In genomic region chr4:183960021-183960420, GRCh38 we compare ENCODE assay signal across 10 cellular contexts. TPM values are rescaled to one million over a fixed set of nuclear protein-coding genes. Genes with fewer than 3 reads are reported as not detected.
DNase-seq lines count a peak whose midpoint lies in the region; ATAC-seq, FAIRE-seq and TF ChIP-seq lines count a peak whose summit lies in the region.
"Had no signal": no experiment of that assay in that cellular context is flagged by ENCODE, and none has a peak within 500 bp of the region (broad histone marks: within the 10 kb centered on the region; RNA-seq: fewer than 3 reads in every experiment).

No MANE protein-coding gene starts in this region.

- H3K9me3 ChIP-seq in A673 (ENCODE audit: low read depth, low read length, poor library complexity, severe bottlenecking) (no peaks in the 10 kb centered on the region), K562 (replicated peaks; ENCODE audit: control insufficient read depth, insufficient read depth, low read depth, low read length) (no peaks in the 10 kb centered on the region), uterus (no peaks in the 10 kb centered on the region)
- H3K9me3 ChIP-seq: BLaER1 treated with 17β-estradiol and CSF1 and Interleukin-3, amounts not matched to agents 10 nM and 100 nM had no signal

- H3K27me3 ChIP-seq in A673 (replicated peaks; ENCODE audit: insufficient read depth, low read depth, low read length, poor library complexity) (no peaks in the 10 kb centered on the region), K562 (ENCODE audit: control insufficient read depth in 2 of 2, insufficient read depth in 2 of 2, low read length in 2 of 2) (peaks cover 2 to 7% of the 10 kb centered on the region in 2 experiments; a peak in 3 of 5 replicates), uterus (no peaks in the 10 kb centered on the region)
- H3K27me3 ChIP-seq: BLaER1 treated with 17β-estradiol and CSF1 and Interleukin-3, amounts not matched to agents 10 nM and 100 nM had no signal

- H3K27ac ChIP-seq in A673 (ENCODE audit: low read depth, low read length, poor library complexity, severe bottlenecking) (no peak overlapping the region), K562 (ENCODE audit: extremely low read depth, low read depth, low read length) (no peak overlapping the region), uterus (peak overlapping the region in 1 of 2 donors; percentile 26)
- H3K27ac ChIP-seq: BLaER1 treated with 17β-estradiol and CSF1 and Interleukin-3, amounts not matched to agents 10 nM and 100 nM; parathyroid adenoma had no signal

- no peaks in the 10 kb centered on the region for H3K79me2 ChIP-seq in K562 (ENCODE audit: control insufficient read depth, insufficient read depth, low read length)

- ATAC-seq in K562, result peak; percentile 63; the same call in 2 of the 3 replicates
- ATAC-seq in HG03460 (IDR thresholded peaks at IDR 0.05; ENCODE audit: unreplicated experiment), result no peak

- intact Hi-C loops in A673 (cut with micrococcal nuclease; ENCODE audit: unreplicated experiment) (no loop called here), K562 (cut with micrococcal nuclease) (no loop called here), uterus (cut with DNase I; ENCODE audit: low total_unique reads) (no loop called here)

- 1% methylated on average over 8 of the region's 8 CpGs for WGBS in K562 (ENCODE audit: insufficient coverage, low coverage, missing lambda C conversion rate)

- TF ChIP-seq POLR2A in NB4 (IDR thresholded peaks at IDR 0.05; ENCODE audit: extremely low read depth, insufficient read length) (no peak), K562 (conservative IDR thresholded peaks at IDR 0.05) (no peak), uterus (IDR thresholded peaks at IDR 0.05) (no peak)

- no peak overlapping the region for H2AFZ ChIP-seq in K562 (ENCODE audit: low read depth, low read length)
- H2AFZ ChIP-seq: parathyroid adenoma had no signal

- DNase-seq in A673 (ENCODE audit: low spot score), result peak; percentile 84
- peak; percentile 6 for DNase-seq in NB4 (ENCODE audit: low read depth)
- peak; percentile 6 to 18 (median 15) for DNase-seq in K562 (ENCODE audit: extremely low read depth in 1 of 4, low spot score in 3 of 4)
- peak; percentile 40 for DNase-seq in iris pigment epithelial cell (ENCODE audit: low read depth)
- DNase-seq in uterus, result peak; percentile 37 to 48
- DNase-seq in stimulated activated naive CD4-positive, alpha-beta T cell (lab: John Stamatoyannopoulos, UW), result no peak
- no peak for DNase-seq in ACHN

- TF ChIP-seq EP300 in K562 (IDR thresholded peaks at IDR 0.05; ENCODE audit: low read length), result no peak

- no peak overlapping the region for H3K9ac ChIP-seq in K562 (ENCODE audit: insufficient read depth in 1 of 2, low read depth in 2 of 2, low read length in 2 of 2)
- H3K9ac ChIP-seq: BLaER1 treated with 17β-estradiol and CSF1 and Interleukin-3, amounts not matched to agents 10 nM and 100 nM; parathyroid adenoma had no signal

- BruUV-seq in A673 (replicated peaks; lab: Mats Ljungman, UMichigan) (no TSS peak), K562 (replicated peaks; lab: Mats Ljungman, UMichigan) (no TSS peak)

- in situ Hi-C loops in K562 (cut with MboI), result no loop called here
- in situ Hi-C loops in ACHN (cut with HindIII; ENCODE audit: low pct_ligation_motif_present, low pct_unique_long_range_greater_than_20kb, low sequenced_read_pairs), result no loop called here

- no peak overlapping the region for H3K4me2 ChIP-seq in K562 (ENCODE audit: insufficient read depth, low read length)
- H3K4me2 ChIP-seq: BLaER1 treated with 17β-estradiol and CSF1 and Interleukin-3, amounts not matched to agents 10 nM and 100 nM had no signal

- H3K4me3 ChIP-seq in A673 (ENCODE audit: low read depth, low read length, poor library complexity, severe bottlenecking) (peak overlapping the region; percentile 1), NB4 (ENCODE audit: low read depth, low read length) (no peak overlapping the region), K562 (no peak overlapping the region), uterus (peak overlapping the region; percentile 18 to 24)
- H3K4me3 ChIP-seq: BLaER1 treated with 17β-estradiol and CSF1 and Interleukin-3, amounts not matched to agents 10 nM and 100 nM had no signal

- no peaks in the 10 kb centered on the region for H4K20me1 ChIP-seq in K562 (replicated peaks; ENCODE audit: control insufficient read depth, insufficient read depth, low read length)
- H4K20me1 ChIP-seq: BLaER1 treated with 17β-estradiol and CSF1 and Interleukin-3, amounts not matched to agents 10 nM and 100 nM had no signal

- no peak for FAIRE-seq in K562 (lab: Jason Lieb, UNC)

- H3K9me1 ChIP-seq in K562 (ENCODE audit: control insufficient read depth, insufficient read depth, low read length), result no peaks in the 10 kb centered on the region

- TF ChIP-seq CTCF in A673 (conservative IDR thresholded peaks at IDR 0.05; ENCODE audit: low read depth, low read length) (no peak), NB4 (IDR thresholded peaks at IDR 0.05; ENCODE audit: low read depth, low read length) (no peak), K562 (IDR thresholded peaks at IDR 0.05 in 2 of 3, conservative IDR thresholded peaks at IDR 0.05 in 1 of 3; ENCODE audit: insufficient read depth in 2 of 3, low read depth in 1 of 3, low read length in 3 of 3) (no peak), uterus (IDR thresholded peaks at IDR 0.05) (no peak)

- H3K4me1 ChIP-seq in A673 (ENCODE audit: insufficient read depth, low read length, poor library complexity, severe bottlenecking) (peaks cover 6% of the 10 kb centered on the region), K562 (replicated peaks in 1 of 2; ENCODE audit: control insufficient read depth in 2 of 2, insufficient read depth in 2 of 2, low read length in 2 of 2) (no peaks in the 10 kb centered on the region), uterus (no peaks in the 10 kb centered on the region)
- H3K4me1 ChIP-seq: parathyroid adenoma had no signal

- H3K36me3 ChIP-seq in A673 (ENCODE audit: insufficient read depth, low read length, poor library complexity, severe bottlenecking), result no peaks in the 10 kb centered on the region
- no peaks in the 10 kb centered on the region for H3K36me3 ChIP-seq in K562 (ENCODE audit: control insufficient read depth, insufficient read depth, low read length)
- no peaks in the 10 kb centered on the region for H3K36me3 ChIP-seq in uterus
- H3K36me3 ChIP-seq: BLaER1 treated with 17β-estradiol and CSF1 and Interleukin-3, amounts not matched to agents 10 nM and 100 nM had no signal

- POLR2A ChIA-PET in A673 (lab: Charles Lee; ENCODE audit: low non-redundant PET), result no interaction called here
- POLR2A ChIA-PET in K562 (lab: Yijun Ruan, JAX), result interaction anchor here (0.6 kb wide), 1 partner anchor 641 kb away, joined by 3 read pairs; no protein-coding TSS in a partner anchor

- no peak for TF ChIP-seq RAD21 in K562 (CRISPR knock-in tag; conservative IDR thresholded peaks at IDR 0.05 in 1 of 2, IDR thresholded peaks at IDR 0.05 in 1 of 2)

- CTCF ChIA-PET in A673 (lab: Charles Lee) (no interaction called here), K562 (lab: Yijun Ruan, JAX; ENCODE audit: low intra/inter-chr PET ratio) (no interaction called here)

TF ChIP-seq in K562, 482 proteins besides CTCF, POLR2A, EP300 and RAD21:
- TF ChIP-seq RFX1 (IDR thresholded peaks at IDR 0.05), result peak; percentile 67
- no peak for TF ChIP-seq CBX2 (IDR thresholded peaks at IDR 0.05; ENCODE audit: insufficient read depth, low read length, poor library complexity, severe bottlenecking)

RNA-seq across cellular contexts. Expression of gene STOX2, which starts 54.9 kb away (rescaled TPM):
- total RNA-seq in A673 (2021), result 2.5 and 2.9 TPM in 2 replicates
- not detected in 2 replicates for total RNA-seq in K562 (2011; cell fraction: chromatin; rRNA removed; ENCODE audit: low replicate concordance)
- not detected in 2 replicates for total RNA-seq in K562 (2011; cell fraction: nucleolus; rRNA removed)
- total RNA-seq in K562 (2011; cell fraction: nucleoplasm; rRNA removed), result not detected in 2 replicates
- not detected in 2 replicates for total RNA-seq in K562 (2014; rRNA removed)
- not detected in 2 replicates for total RNA-seq in K562 (2014; rRNA removed; fragmentation: Illumina TruSeq; extraction: Trizol)
- total RNA-seq in K562 (2015; rRNA removed; fragmentation: Illumina TruSeq; extraction: Trizol), result not detected in 2 replicates
- not detected in 2 replicates for total RNA-seq in K562 (2021)
- polyA plus RNA-seq in K562 (2011; rRNA removed), result not detected in 2 replicates
- not detected in 2 replicates for polyA plus RNA-seq in K562 (2011; cell fraction: cytosol; rRNA removed)
- not detected in 2 replicates for polyA plus RNA-seq in K562 (2011; cell fraction: nucleus; rRNA removed)
- polyA plus RNA-seq in K562 (2012), result 0.01 and 0.08 TPM in 2 replicates
- polyA plus RNA-seq in K562 (2014; fragmentation: Illumina TruSeq; extraction: Trizol), result not detected in 2 replicates
- polyA plus RNA-seq in K562 (2014; fragmentation: Nextera tagmentation; extraction: Ambion mirVana), result not detected
- polyA plus RNA-seq in K562 (2014; rRNA removed), result not detected in 2 replicates
- polyA minus RNA-seq in K562 (2011; rRNA and poly(A)+ RNA removed), result not detected in 2 replicates
- not detected in 2 replicates for polyA minus RNA-seq in K562 (2011; cell fraction: cytosol; rRNA and poly(A)+ RNA removed)
- polyA minus RNA-seq in K562 (2011; cell fraction: nucleus; rRNA and poly(A)+ RNA removed), result not detected in 2 replicates
- total RNA-seq in uterus, result 10 to 100 TPM in 2 of 4 donors, 1 to 10 TPM in 2; 2.9 to 19.4 (median 11.1) TPM

Comparison
In these comparisons a context has a peak if more than half of its experiments do, and no peak if none do; other contexts are left out.
1. DNase-seq: peak in A673 (single experiment), NB4 (single experiment), K562 (4 of 4), iris pigment epithelial cell (single experiment) and uterus (2 of 2); none in stimulated activated naive CD4-positive, alpha-beta T cell (0 of 6) and ACHN (single experiment).
2. H3K4me3 ChIP-seq: peak in A673 (single experiment) and uterus (2 of 2); none in NB4 (single experiment) and K562 (single experiment).